8 cellular contexts compared by ENCODE assay signal in the genomic region with DNA sequence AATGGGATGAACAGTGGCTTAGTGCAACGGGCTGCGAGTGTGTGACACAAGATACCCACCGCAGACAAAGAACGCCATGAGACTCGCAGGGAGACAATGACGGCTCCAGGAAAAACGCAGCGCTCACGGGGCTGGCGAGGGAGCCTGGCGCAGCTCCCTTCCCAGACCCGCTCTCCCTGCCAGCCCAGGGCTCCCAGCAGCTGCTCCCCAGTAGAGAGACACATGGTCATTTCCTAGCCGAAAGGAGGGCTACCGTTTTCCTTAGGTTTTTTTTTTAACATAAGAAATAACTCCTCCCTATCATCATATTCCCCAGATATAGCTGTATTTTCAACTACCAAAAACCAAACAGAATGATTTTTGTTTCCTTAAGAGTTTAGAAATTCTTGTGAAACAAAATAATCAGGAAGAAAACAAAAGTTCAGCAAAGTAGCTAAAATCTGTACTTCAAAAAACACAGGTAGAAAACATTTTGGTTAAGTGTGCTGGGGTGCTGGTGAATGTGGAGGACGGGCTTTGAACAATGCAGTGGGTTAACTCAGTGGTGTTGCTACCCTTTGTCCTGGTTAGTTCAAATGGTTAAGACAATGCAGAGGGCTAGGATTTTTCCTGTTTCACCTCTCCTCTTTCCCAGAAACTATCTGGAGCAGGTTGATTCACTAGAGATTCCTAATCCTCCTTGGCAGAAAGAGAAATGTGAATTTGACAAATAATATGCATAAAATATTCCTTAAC.
DNase-seq lines count a peak whose midpoint lies in the region; ATAC-seq and TF ChIP-seq lines count a peak whose summit lies in the region.

No MANE protein-coding gene starts in this region.

- no peak for ATAC-seq in GM21737 (IDR thresholded peaks at IDR 0.05; ENCODE audit: unreplicated experiment)
- no peak for ATAC-seq in stimulated activated effector memory CD8-positive, alpha-beta T cell treated with anti-CD3 and anti-CD28 coated beads, Interleukin-12 subunit alpha, Interleukin-12 subunit beta, amount 100 ng/mL, for 72 hours
- ATAC-seq in HG03039 (IDR thresholded peaks at IDR 0.05; ENCODE audit: unreplicated experiment): no peak

- H3K4me1 Mint-ChIP-seq in nephron: peaks cover 36% of the 10 kb centered on the region
- no peaks in the 10 kb centered on the region for H3K4me1 Mint-ChIP-seq in stimulated activated effector memory CD8-positive, alpha-beta T cell treated with anti-CD3 and anti-CD28 coated beads, Interleukin-12 subunit alpha, Interleukin-12 subunit beta, amount 100 ng/mL, for 72 hours

- H3K36me3 ChIP-seq in BE2C (no peaks in the 10 kb centered on the region), esophagus squamous epithelium (no peaks in the 10 kb centered on the region)

- H3K27me3 ChIP-seq in BE2C (no peaks in the 10 kb centered on the region), esophagus squamous epithelium (no peaks in the 10 kb centered on the region)

- no peaks in the 10 kb centered on the region for H3K27me3 Mint-ChIP-seq in nephron (ENCODE audit: low read depth)

- peak overlapping the region; percentile 65 to 86 (median 76) for H3K27ac Mint-ChIP-seq in nephron
- no peak overlapping the region for H3K27ac Mint-ChIP-seq in stimulated activated effector memory CD8-positive, alpha-beta T cell treated with anti-CD3 and anti-CD28 coated beads, Interleukin-12 subunit alpha, Interleukin-12 subunit beta, amount 100 ng/mL, for 72 hours

- peak overlapping the region in 3 of 4 donors; percentile 27 to 60 (median 43) for H3K27ac ChIP-seq in esophagus squamous epithelium

- H3K36me3 Mint-ChIP-seq in nephron (ENCODE audit: low read depth): no peaks in the 10 kb centered on the region
- H3K36me3 Mint-ChIP-seq in stimulated activated effector memory CD8-positive, alpha-beta T cell treated with anti-CD3 and anti-CD28 coated beads, Interleukin-12 subunit alpha, Interleukin-12 subunit beta, amount 100 ng/mL, for 72 hours: no peaks in the 10 kb centered on the region

- no peaks in the 10 kb centered on the region for H3K9me3 Mint-ChIP-seq in nephron
- H3K9me3 Mint-ChIP-seq in stimulated activated effector memory CD8-positive, alpha-beta T cell treated with anti-CD3 and anti-CD28 coated beads, Interleukin-12 subunit alpha, Interleukin-12 subunit beta, amount 100 ng/mL, for 72 hours: no peaks in the 10 kb centered on the region

- WGBS in esophagus squamous epithelium, 2 donors: 19 to 21% methylated on average over 15 of the region's 15 CpGs

- no peak for TF ChIP-seq POLR2A in esophagus squamous epithelium (IDR thresholded peaks at IDR 0.05)

- peak; percentile 84 for DNase-seq in BE2C
- DNase-seq in NCI-H345 treated with DMSO at 0.1 percent for 48 hours (lab: John Stamatoyannopoulos, UW; ENCODE audit: unreplicated experiment): peak; percentile 29
- no peak for DNase-seq in esophagus squamous epithelium (lab: John Stamatoyannopoulos, UW)
- DNase-seq in activated effector memory CD4-positive, alpha-beta T cell treated with Interleukin-2 at 50 U/mL for 16 hours: no peak
- no peak for DNase-seq in stimulated activated effector memory CD8-positive, alpha-beta T cell treated with anti-CD3 and anti-CD28 coated beads, Interleukin-12 subunit alpha, Interleukin-12 subunit beta, amount 100 ng/mL, for 72 hours (ENCODE audit: low spot score in 2 of 2)

- H3K4me3 ChIP-seq in BE2C (ENCODE audit: low read depth, low read length): peak overlapping the region; percentile 49
- H3K4me3 ChIP-seq in esophagus squamous epithelium: peak overlapping the region; percentile 19 to 53 (median 42)

- H3K4me1 ChIP-seq in BE2C: peaks cover 34% of the 10 kb centered on the region
- H3K4me1 ChIP-seq in esophagus squamous epithelium: peaks cover 0 to 26% (median 7%) of the 10 kb centered on the region in 3 donors

- intact Hi-C loops in esophagus squamous epithelium (cut with DNase I): no loop called here

- H3K9me3 ChIP-seq in BE2C (no peaks in the 10 kb centered on the region), esophagus squamous epithelium (no peaks in the 10 kb centered on the region)

- peak overlapping the region; percentile 79 to 84 (median 79) for H3K4me3 Mint-ChIP-seq in nephron
- H3K4me3 Mint-ChIP-seq in stimulated activated effector memory CD8-positive, alpha-beta T cell treated with anti-CD3 and anti-CD28 coated beads, Interleukin-12 subunit alpha, Interleukin-12 subunit beta, amount 100 ng/mL, for 72 hours: no peak overlapping the region

- TF ChIP-seq CTCF in BE2C (IDR thresholded peaks at IDR 0.05; ENCODE audit: low read depth, low read length) (no peak), esophagus squamous epithelium (IDR thresholded peaks at IDR 0.05) (no peak), nephron (IDR thresholded peaks at IDR 0.05; ENCODE audit: unreplicated experiment in 3 of 3) (no peak)

Comparison
In these comparisons a context has a peak if more than half of its experiments do, and no peak if none do; other contexts are left out.
1. DNase-seq: peak in BE2C (single experiment) and NCI-H345 treated with DMSO at 0.1 percent for 48 hours (single experiment); none in esophagus squamous epithelium (single experiment), activated effector memory CD4-positive, alpha-beta T cell treated with Interleukin-2 at 50 U/mL for 16 hours (single experiment) and stimulated activated effector memory CD8-positive, alpha-beta T cell treated with anti-CD3 and anti-CD28 coated beads, Interleukin-12 subunit alpha, Interleukin-12 subunit beta, amount 100 ng/mL, for 72 hours (0 of 2).